Comparison of ENCODE assay signal across 12 cellular contexts in the genomic region with DNA sequence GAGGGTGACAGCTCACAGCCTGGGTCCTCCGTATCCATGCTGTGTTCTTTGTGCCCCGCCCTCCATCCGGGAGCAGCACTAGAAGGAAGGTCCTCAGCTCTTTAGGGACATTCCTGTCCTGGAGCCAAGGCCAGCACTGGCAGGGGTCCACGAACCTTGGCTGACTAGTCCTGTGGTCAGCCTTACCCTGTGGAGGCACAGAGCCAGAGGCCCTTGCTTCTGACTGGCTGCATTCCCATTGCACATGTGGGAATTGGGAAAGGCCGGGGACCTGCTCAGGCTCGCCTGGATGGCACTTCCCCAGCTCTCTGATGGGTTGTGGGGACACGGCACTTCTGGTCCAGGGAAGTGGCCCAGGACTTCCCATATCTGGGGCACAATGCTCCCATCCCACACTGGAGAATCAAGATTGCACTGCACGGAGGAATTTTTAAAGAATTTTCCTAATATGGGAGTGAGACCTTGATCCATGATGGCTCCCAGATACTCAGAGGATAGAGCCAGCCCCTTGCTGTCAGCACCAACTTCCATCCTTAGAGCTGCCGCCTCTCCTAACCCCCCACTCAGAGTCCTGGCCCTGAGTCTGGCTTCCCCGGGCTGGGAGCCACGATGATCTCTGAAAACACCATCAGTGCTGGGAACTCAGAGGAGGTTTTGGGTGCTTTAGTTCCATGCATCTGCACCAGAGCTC. TPM values are rescaled to one million over a fixed set of nuclear protein-coding genes. Genes with fewer than 3 reads are reported as not detected.
DNase-seq lines count a peak whose midpoint lies in the region; ATAC-seq lines count a peak whose summit lies in the region.
"Had no signal": no experiment of that assay in that cellular context is flagged by ENCODE, and none has a peak within 500 bp of the region (broad histone marks: within the 10 kb centered on the region; RNA-seq: fewer than 3 reads in every experiment).

No MANE protein-coding gene starts in this region.

- DNase-seq in DMS 273 (lab: John Stamatoyannopoulos, UW; ENCODE audit: unreplicated experiment) (peak; percentile 13), DMS 273 treated with DMSO at 0.1 percent for 48 hours (lab: John Stamatoyannopoulos, UW) (no peak), cerebellar nuclear complex (lab: John Stamatoyannopoulos, UW) (no peak), GF-D8 (lab: John Stamatoyannopoulos, UW) (no peak)
- DNase-seq in stimulated activated naive CD8-positive, alpha-beta T cell treated with anti-CD3 and anti-CD28 coated beads, Interleukin-15, Interleukin-2, amounts not matched to agents 100 U/mL and 50 U/mL, for 24 hours: no peak
- DNase-seq: SHP77 treated with DMSO at 0.1 percent for 48 hours; stimulated activated naive B cell treated with anti-CD40 and anti-IgM and Interleukin-4, amounts not matched to agents 10 μg/mL and 1 μg/mL and 100 μg/mL, for 72 hours had no signal

- no peaks in the 10 kb centered on the region for H3K27me3 ChIP-seq in mucosa of rectum (ENCODE audit: control insufficient read depth in 2 of 2, insufficient read depth in 2 of 2, low read length in 2 of 2)

- H3K4me1 ChIP-seq in mucosa of rectum (ENCODE audit: control insufficient read depth in 2 of 2, insufficient read depth in 2 of 2, low read length in 2 of 2) (peaks cover 10 to 20% of the 10 kb centered on the region in 2 donors), urinary bladder (ENCODE audit: insufficient read depth) (no peaks in the 10 kb centered on the region)

- peak overlapping the region; percentile 23 to 61 for H3K27ac ChIP-seq in mucosa of rectum (ENCODE audit: low read depth in 2 of 2, low read length in 2 of 2)
- peak overlapping the region; percentile 32 for H3K27ac ChIP-seq in urinary bladder (ENCODE audit: low read depth)
- H3K27ac ChIP-seq: 22Rv1, HL-60 had no signal

- H3K9ac ChIP-seq in mucosa of rectum (ENCODE audit: low read depth in 1 of 2, low read length in 2 of 2): peak overlapping the region in 1 of 2 donors; percentile 11

- no peaks in the 10 kb centered on the region for H3K36me3 ChIP-seq in mucosa of rectum (ENCODE audit: control insufficient read depth in 2 of 2, insufficient read depth in 2 of 2, low read length in 2 of 2)
- no peaks in the 10 kb centered on the region for H3K36me3 ChIP-seq in urinary bladder (ENCODE audit: insufficient read depth)

- 22% methylated on average over 11 of the region's 11 CpGs for WGBS in urinary bladder

- H3K4me3 ChIP-seq in mucosa of rectum (ENCODE audit: low read length in 2 of 2): no peak overlapping the region
- no peak overlapping the region for H3K4me3 ChIP-seq in urinary bladder (ENCODE audit: low read depth, low read length)

- peak; percentile 55 for ATAC-seq in esophagus mucosa
- no peak for ATAC-seq in stimulated activated naive CD8-positive, alpha-beta T cell treated with anti-CD3 and anti-CD28 coated beads, Interleukin-15, Interleukin-2, amounts not matched to agents 100 U/mL and 50 U/mL, for 24 hours
- ATAC-seq: stimulated activated naive B cell treated with anti-CD40 and anti-IgM and Interleukin-4, amounts not matched to agents 10 μg/mL and 1 μg/mL and 100 μg/mL, for 72 hours had no signal

- no peaks in the 10 kb centered on the region for H3K9me3 ChIP-seq in mucosa of rectum (ENCODE audit: control insufficient read depth in 2 of 2, low read length in 2 of 2)

RNA-seq across cellular contexts. Expression of a gene that starts 24.7 kb away (rescaled TPM):
- 32.0 TPM for total RNA-seq in esophagus mucosa
- 305 TPM for total RNA-seq in urinary bladder
- polyA plus RNA-seq in urinary bladder: 1,467 TPM
